ENCODE assay signal across 1 cellular context in the genomic region with DNA sequence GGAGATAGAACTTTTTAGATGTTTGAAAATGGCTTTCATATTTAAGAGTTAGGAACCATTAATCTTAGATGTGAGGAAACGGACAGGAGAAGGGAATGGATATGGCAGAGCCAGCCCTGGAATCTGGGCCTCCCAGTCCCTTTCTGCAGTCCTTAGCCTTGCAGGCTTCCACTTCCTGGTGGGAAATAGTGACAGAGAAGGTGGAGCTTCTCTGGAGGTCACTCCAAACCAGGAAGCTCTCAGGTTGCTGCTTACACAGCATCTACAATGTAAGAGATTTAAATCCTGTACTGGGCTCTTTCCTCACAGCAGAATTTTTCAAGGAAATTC.
TF ChIP-seq lines count a peak whose summit lies in the region.

No MANE protein-coding gene starts in this region.

TF ChIP-seq in K562, 482 proteins besides CTCF, POLR2A, EP300 and RAD21 (continued from another document):
- 0 out of 4 replicates have a peak, but pooled peaks of 1 of the 2 experiments have one; percentile 8 for TF ChIP-seq ETV6 (IDR thresholded peaks at IDR 0.05; ENCODE audit: borderline replicate concordance in 1 of 2, low read depth in 2 of 2, low read length in 1 of 2)
- no peak for TF ChIP-seq ETV6 (CRISPR knock-in tag; IDR thresholded peaks at IDR 0.05; ENCODE audit: borderline replicate concordance)
- no peak for TF ChIP-seq SLC30A9 (CRISPR knock-in tag; IDR thresholded peaks at IDR 0.05)
- peak; percentile 36 for TF ChIP-seq PHF20 (IDR thresholded peaks at IDR 0.05; ENCODE audit: partially characterized antibody)
- no peak for TF ChIP-seq CCNT2 (IDR thresholded peaks at IDR 0.05; ENCODE audit: borderline replicate concordance, extremely low read depth, insufficient read length, low read depth, low read length)
- TF ChIP-seq, protein P1, sequence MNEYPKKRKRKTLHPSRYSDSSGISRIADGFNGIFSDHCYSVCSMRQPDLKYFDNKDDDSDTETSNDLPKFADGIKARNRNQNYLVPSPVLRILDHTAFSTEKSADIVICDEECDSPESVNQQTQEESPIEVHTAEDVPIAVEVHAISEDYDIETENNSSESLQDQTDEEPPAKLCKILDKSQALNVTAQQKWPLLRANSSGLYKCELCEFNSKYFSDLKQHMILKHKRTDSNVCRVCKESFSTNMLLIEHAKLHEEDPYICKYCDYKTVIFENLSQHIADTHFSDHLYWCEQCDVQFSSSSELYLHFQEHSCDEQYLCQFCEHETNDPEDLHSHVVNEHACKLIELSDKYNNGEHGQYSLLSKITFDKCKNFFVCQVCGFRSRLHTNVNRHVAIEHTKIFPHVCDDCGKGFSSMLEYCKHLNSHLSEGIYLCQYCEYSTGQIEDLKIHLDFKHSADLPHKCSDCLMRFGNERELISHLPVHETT (CRISPR knock-in tag; conservative IDR thresholded peaks at IDR 0.05 in 1 of 2, IDR thresholded peaks at IDR 0.05 in 1 of 2) = 0 out of 4 replicates have a peak, but pooled peaks of 1 of the 2 experiments have one; percentile 11
- TF ChIP-seq LARP7 (IDR thresholded peaks at IDR 0.05) = 0 out of 2 replicates have a peak, but pooled peaks have one; percentile 17
- 0 out of 2 replicates have a peak, but pooled peaks have one; percentile 24 for TF ChIP-seq SPI1 (IDR thresholded peaks at IDR 0.05; ENCODE audit: borderline replicate concordance, low read depth, low read length)
- TF ChIP-seq MTA3 (IDR thresholded peaks at IDR 0.05; ENCODE audit: borderline replicate concordance) = 0 out of 2 replicates have a peak, but pooled peaks have one; percentile 8
- TF ChIP-seq, protein P2, sequence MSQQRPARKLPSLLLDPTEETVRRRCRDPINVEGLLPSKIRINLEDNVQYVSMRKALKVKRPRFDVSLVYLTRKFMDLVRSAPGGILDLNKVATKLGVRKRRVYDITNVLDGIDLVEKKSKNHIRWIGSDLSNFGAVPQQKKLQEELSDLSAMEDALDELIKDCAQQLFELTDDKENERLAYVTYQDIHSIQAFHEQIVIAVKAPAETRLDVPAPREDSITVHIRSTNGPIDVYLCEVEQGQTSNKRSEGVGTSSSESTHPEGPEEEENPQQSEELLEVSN (IDR thresholded peaks at IDR 0.05; ENCODE audit: borderline replicate concordance in 1 of 2, extremely low read depth in 1 of 2, insufficient read depth in 1 of 2, insufficient read length in 1 of 2, low read depth in 1 of 2, low read length in 1 of 2, poor library complexity in 1 of 2, severe bottlenecking in 1 of 2) = peak in 1 of 2 experiments; percentile 3
- TF ChIP-seq, protein P3, sequence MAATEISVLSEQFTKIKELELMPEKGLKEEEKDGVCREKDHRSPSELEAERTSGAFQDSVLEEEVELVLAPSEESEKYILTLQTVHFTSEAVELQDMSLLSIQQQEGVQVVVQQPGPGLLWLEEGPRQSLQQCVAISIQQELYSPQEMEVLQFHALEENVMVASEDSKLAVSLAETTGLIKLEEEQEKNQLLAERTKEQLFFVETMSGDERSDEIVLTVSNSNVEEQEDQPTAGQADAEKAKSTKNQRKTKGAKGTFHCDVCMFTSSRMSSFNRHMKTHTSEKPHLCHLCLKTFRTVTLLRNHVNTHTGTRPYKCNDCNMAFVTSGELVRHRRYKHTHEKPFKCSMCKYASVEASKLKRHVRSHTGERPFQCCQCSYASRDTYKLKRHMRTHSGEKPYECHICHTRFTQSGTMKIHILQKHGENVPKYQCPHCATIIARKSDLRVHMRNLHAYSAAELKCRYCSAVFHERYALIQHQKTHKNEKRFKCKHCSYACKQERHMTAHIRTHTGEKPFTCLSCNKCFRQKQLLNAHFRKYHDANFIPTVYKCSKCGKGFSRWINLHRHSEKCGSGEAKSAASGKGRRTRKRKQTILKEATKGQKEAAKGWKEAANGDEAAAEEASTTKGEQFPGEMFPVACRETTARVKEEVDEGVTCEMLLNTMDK (IDR thresholded peaks at IDR 0.05; ENCODE audit: borderline replicate concordance, insufficient read depth, low read depth, low read length, poor library complexity, severe bottlenecking) = no peak
